10 cellular contexts compared by ENCODE assay signal in genomic region chr5:132070460-132071337, GRCh38. TPM values are rescaled to one million over a fixed set of nuclear protein-coding genes. Genes with fewer than 3 reads are reported as not detected.
DNase-seq lines count a peak whose midpoint lies in the region; ATAC-seq and TF ChIP-seq lines count a peak whose summit lies in the region.
"Had no signal": no experiment of that assay in that cellular context is flagged by ENCODE, and none has a peak within 500 bp of the region (broad histone marks: within the 10 kb centered on the region; RNA-seq: fewer than 3 reads in every experiment).

No MANE protein-coding gene starts in this region.

- H3K4me1 Mint-ChIP-seq in activated naive CD8-positive, alpha-beta T cell treated with anti-CD3 and anti-CD28 coated beads, Interleukin-2, amount 50 U/mL, for 24 hours, result peaks cover 78% of the 10 kb centered on the region
- H3K4me1 Mint-ChIP-seq in neural progenitor cell, result peaks cover 5% of the 10 kb centered on the region

- peak overlapping the region; percentile 26 for H3K4me3 Mint-ChIP-seq in activated naive CD8-positive, alpha-beta T cell treated with anti-CD3 and anti-CD28 coated beads, Interleukin-2, amount 50 U/mL, for 24 hours
- no peak overlapping the region for H3K4me3 Mint-ChIP-seq in neural progenitor cell

- intact Hi-C loops in tibial artery (cut with DNase I; ENCODE audit: low total_unique reads), result no loop called here

- peak overlapping the region; percentile 91 for H3K27ac Mint-ChIP-seq in activated naive CD8-positive, alpha-beta T cell treated with anti-CD3 and anti-CD28 coated beads, Interleukin-2, amount 50 U/mL, for 24 hours
- H3K27ac Mint-ChIP-seq in neural progenitor cell, result peak overlapping the region; percentile 78

- no peak overlapping the region for H2AFZ ChIP-seq in neural progenitor cell (replicated peaks)
- H2AFZ ChIP-seq in MM.1S (ENCODE audit: low read length), result no peak overlapping the region

- H3K9ac ChIP-seq in neural progenitor cell (no peak overlapping the region), MM.1S (ENCODE audit: low read length) (no peak overlapping the region)

- TF ChIP-seq CTCF in neural progenitor cell (IDR thresholded peaks at IDR 0.05) (no peak), tibial artery (IDR thresholded peaks at IDR 0.05) (no peak), MM.1S (IDR thresholded peaks at IDR 0.05; ENCODE audit: low read length) (no peak)

- no peaks in the 10 kb centered on the region for H4K20me1 ChIP-seq in neural progenitor cell (ENCODE audit: low read depth)
- H4K20me1 ChIP-seq in MM.1S (ENCODE audit: insufficient read depth, low read length), result no peaks in the 10 kb centered on the region

- H3K9me2 ChIP-seq in MM.1S (replicated peaks; ENCODE audit: insufficient read depth, low read length), result no peaks in the 10 kb centered on the region

- peak; percentile 36 for DNase-seq in CD1c-positive myeloid dendritic cell (ENCODE audit: extremely low spot score)
- DNase-seq in M059J (ENCODE audit: low read depth), result peak; percentile 63
- peak; percentile 80 for DNase-seq in activated naive CD8-positive, alpha-beta T cell treated with anti-CD3 and anti-CD28 coated beads, Interleukin-2, amount 50 U/mL, for 24 hours
- no peak for DNase-seq in neural progenitor cell (ENCODE audit: low spot score)
- DNase-seq in NCI-H345 (lab: John Stamatoyannopoulos, UW), result no peak
- no peak for DNase-seq in tibial artery
- no peak for DNase-seq in MM.1S
- DNase-seq in NCI-H2081 treated with DMSO at 0.1 percent for 48 hours (lab: John Stamatoyannopoulos, UW), result no peak

- no peak overlapping the region for H3K4me3 ChIP-seq in neural progenitor cell
- no peak overlapping the region for H3K4me3 ChIP-seq in tibial artery
- no peak overlapping the region for H3K4me3 ChIP-seq in MM.1S (ENCODE audit: low read length)

- H3K79me2 ChIP-seq in neural progenitor cell (ENCODE audit: low read depth), result no peaks in the 10 kb centered on the region
- H3K79me2 ChIP-seq in MM.1S (ENCODE audit: low read length), result no peaks in the 10 kb centered on the region

- no peaks in the 10 kb centered on the region for H3K27me3 Mint-ChIP-seq in activated naive CD8-positive, alpha-beta T cell treated with anti-CD3 and anti-CD28 coated beads, Interleukin-2, amount 50 U/mL, for 24 hours
- peaks cover 4% of the 10 kb centered on the region for H3K27me3 Mint-ChIP-seq in neural progenitor cell (ENCODE audit: insufficient read depth, low read depth)

- H3K27me3 ChIP-seq in neural progenitor cell (no peaks in the 10 kb centered on the region), tibial artery (no peaks in the 10 kb centered on the region), MM.1S (replicated peaks; ENCODE audit: insufficient read depth, low read length) (no peaks in the 10 kb centered on the region)

- H3K9me3 Mint-ChIP-seq in activated naive CD8-positive, alpha-beta T cell treated with anti-CD3 and anti-CD28 coated beads, Interleukin-2, amount 50 U/mL, for 24 hours, result no peaks in the 10 kb centered on the region
- no peaks in the 10 kb centered on the region for H3K9me3 Mint-ChIP-seq in neural progenitor cell

- H3K27ac ChIP-seq in neural progenitor cell, result no peak overlapping the region
- no peak overlapping the region for H3K27ac ChIP-seq in tibial artery
- H3K27ac ChIP-seq in MM.1S (ENCODE audit: low read length), result no peak overlapping the region

- no peak overlapping the region for H3K4me2 ChIP-seq in neural progenitor cell
- no peak overlapping the region for H3K4me2 ChIP-seq in MM.1S (ENCODE audit: low read depth, low read length)

- H3K4me1 ChIP-seq in neural progenitor cell, result peaks cover 7% of the 10 kb centered on the region
- no peaks in the 10 kb centered on the region for H3K4me1 ChIP-seq in tibial artery
- peaks cover 21% of the 10 kb centered on the region for H3K4me1 ChIP-seq in MM.1S (ENCODE audit: low read length)

- H3K36me3 Mint-ChIP-seq in activated naive CD8-positive, alpha-beta T cell treated with anti-CD3 and anti-CD28 coated beads, Interleukin-2, amount 50 U/mL, for 24 hours (ENCODE audit: low read depth), result peaks cover 21% of the 10 kb centered on the region
- peaks cover 1% of the 10 kb centered on the region for H3K36me3 Mint-ChIP-seq in neural progenitor cell

- H3F3A ChIP-seq in neural progenitor cell (ENCODE audit: low read depth), result no peaks in the 10 kb centered on the region
- H3F3A ChIP-seq in MM.1S (ENCODE audit: insufficient read depth, low read length), result no peaks in the 10 kb centered on the region; the same call in 1 of the 2 replicates

- no peaks in the 10 kb centered on the region for H3K9me3 ChIP-seq in neural progenitor cell (ENCODE audit: low read depth)
- no peaks in the 10 kb centered on the region for H3K9me3 ChIP-seq in tibial artery
- H3K9me3 ChIP-seq in MM.1S (replicated peaks; ENCODE audit: insufficient read depth, low read length), result no peaks in the 10 kb centered on the region

- peak; percentile 77 for ATAC-seq in activated naive CD8-positive, alpha-beta T cell treated with anti-CD3 and anti-CD28 coated beads, Interleukin-2, amount 50 U/mL, for 24 hours

- no peaks in the 10 kb centered on the region for H3K36me3 ChIP-seq in neural progenitor cell
- H3K36me3 ChIP-seq in tibial artery, result no peaks in the 10 kb centered on the region
- no peaks in the 10 kb centered on the region for H3K36me3 ChIP-seq in MM.1S (replicated peaks; ENCODE audit: insufficient read depth, low read length)

RNA-seq across cellular contexts. Expression of gene CSF2, which starts 2.9 kb away (rescaled TPM):
- total RNA-seq in M059J (2014; rRNA removed; shearing (Covaris generic)), result 6.3 and 16.8 TPM in 2 replicates
- total RNA-seq in neural progenitor cell (ENCODE audit: low replicate concordance), result not detected in 2 replicates
- total RNA-seq: H1, urinary bladder had no signal

RNA-seq across cellular contexts. Expression of gene IL3, which starts 10.2 kb away (rescaled TPM):
- not detected in 2 replicates for total RNA-seq in M059J (2014; rRNA removed; shearing (Covaris generic))
- total RNA-seq in neural progenitor cell (ENCODE audit: low replicate concordance), result not detected in 2 replicates
- total RNA-seq: H1, urinary bladder had no signal

RNA-seq across cellular contexts. Expression of gene ACSL6, which starts 59.2 kb away (rescaled TPM):
- total RNA-seq in M059J (2014; rRNA removed; shearing (Covaris generic)), result not detected in 2 replicates
- not detected in 2 replicates for total RNA-seq in neural progenitor cell (ENCODE audit: low replicate concordance)

Comparison
In these comparisons a context has a peak if more than half of its experiments do, and no peak if none do; other contexts are left out.
1. DNase-seq: peak in CD1c-positive myeloid dendritic cell (single experiment), M059J (single experiment) and activated naive CD8-positive, alpha-beta T cell treated with anti-CD3 and anti-CD28 coated beads, Interleukin-2, amount 50 U/mL, for 24 hours (single experiment); none in neural progenitor cell (single experiment), NCI-H345 (single experiment), tibial artery (0 of 2), MM.1S (single experiment) and NCI-H2081 treated with DMSO at 0.1 percent for 48 hours (single experiment).